In the genomic region with DNA sequence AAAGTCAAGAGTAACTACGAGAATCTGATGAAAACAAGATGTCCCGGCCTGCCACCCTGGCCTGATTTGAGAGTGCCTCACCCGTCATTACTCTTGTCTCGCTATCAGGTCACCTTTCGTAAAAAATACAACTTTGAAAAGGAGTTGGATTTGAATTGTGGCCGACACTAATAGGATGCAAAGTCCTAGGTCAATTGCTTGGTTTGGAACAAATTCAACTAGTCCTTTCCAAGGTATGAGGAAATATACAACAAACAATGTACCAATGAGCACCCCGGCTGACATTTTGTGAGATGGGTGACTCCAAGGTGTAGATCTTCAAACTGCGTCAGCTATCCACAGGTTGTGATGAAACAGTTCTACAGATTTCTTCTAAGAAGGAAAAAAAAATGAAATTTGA, we compare ENCODE assay signal across 15 cellular contexts.
"Had no signal": no experiment of that assay in that cellular context is flagged by ENCODE, and none has a peak within 500 bp of the region (broad histone marks: within the 10 kb centered on the region; RNA-seq: fewer than 3 reads in every experiment).

No MANE protein-coding gene starts in this region.

- H3K4me3 Mint-ChIP-seq: activated naive CD4-positive, alpha-beta T cell treated with anti-CD3 and anti-CD28 coated beads, Interleukin-2, amount 50 U/mL, for 24 hours; activated T-helper 1 cell treated with anti-CD3 and anti-CD28 coated beads, Interleukin-12 subunit alpha, Interleukin-12 subunit beta, Interleukin-2, Interleukin-4 antibody, amounts not matched to agents 30 ng/mL and 10 ng/mL and 1 ng/mL, durations not matched to agents 14 hours and 24 hours and 36 hours; endodermal cell; natural killer cell treated with Interleukin-12 subunit alpha and Interleukin-12 subunit beta and Interleukin-15 and Interleukin-18, amount 100 ng/mL, for 72 hours; T-helper 2 cell treated with Interferon-gamma antibody and Interleukin-4, amounts not matched to agents 5 μg/mL and 100 μg/mL, for 36 hours had no signal

- H3K27me3 ChIP-seq: brain microvascular endothelial cell, tibial artery had no signal

- H3K9me3 ChIP-seq: tibial artery had no signal

- H3K36me3 ChIP-seq: brain microvascular endothelial cell, tibial artery had no signal

- H3K27me3 Mint-ChIP-seq: activated naive CD4-positive, alpha-beta T cell treated with anti-CD3 and anti-CD28 coated beads, Interleukin-2, amount 50 U/mL, for 24 hours; natural killer cell treated with Interleukin-12 subunit alpha and Interleukin-12 subunit beta and Interleukin-15 and Interleukin-18, amount 100 ng/mL, for 72 hours had no signal

- H3K9me3 Mint-ChIP-seq: activated T-helper 1 cell treated with anti-CD3 and anti-CD28 coated beads, Interleukin-12 subunit alpha, Interleukin-12 subunit beta, Interleukin-2, Interleukin-4 antibody, amounts not matched to agents 30 ng/mL and 10 ng/mL and 1 ng/mL, durations not matched to agents 14 hours and 24 hours and 36 hours; endodermal cell; T-helper 2 cell treated with Interferon-gamma antibody and Interleukin-4, amounts not matched to agents 5 μg/mL and 100 μg/mL, for 36 hours had no signal

- ATAC-seq: activated CD4-positive, CD25-positive, alpha-beta regulatory T cell treated with anti-CD3 and anti-CD28 coated beads, Interleukin-2, amount 50 U/mL, for 24 hours; natural killer cell treated with Interleukin-12 subunit alpha and Interleukin-12 subunit beta and Interleukin-15 and Interleukin-18, amount 100 ng/mL, for 72 hours had no signal

- H3K4me3 ChIP-seq: lung, tibial artery had no signal

- H3K27ac Mint-ChIP-seq: endodermal cell had no signal

- DNase-seq: activated CD4-positive, alpha-beta T cell treated with anti-CD3 and anti-CD28 coated beads, Interleukin-2, amount 50 U/mL, for 48 hours; brain microvascular endothelial cell; cerebellar nuclear complex; dermis blood vessel endothelial cell; endodermal cell; erythroblast; hippocampal formation; kidney glomerular epithelial cell; tibial artery had no signal

- H3K27ac ChIP-seq: brain microvascular endothelial cell, tibial artery had no signal
